In the genomic region with DNA sequence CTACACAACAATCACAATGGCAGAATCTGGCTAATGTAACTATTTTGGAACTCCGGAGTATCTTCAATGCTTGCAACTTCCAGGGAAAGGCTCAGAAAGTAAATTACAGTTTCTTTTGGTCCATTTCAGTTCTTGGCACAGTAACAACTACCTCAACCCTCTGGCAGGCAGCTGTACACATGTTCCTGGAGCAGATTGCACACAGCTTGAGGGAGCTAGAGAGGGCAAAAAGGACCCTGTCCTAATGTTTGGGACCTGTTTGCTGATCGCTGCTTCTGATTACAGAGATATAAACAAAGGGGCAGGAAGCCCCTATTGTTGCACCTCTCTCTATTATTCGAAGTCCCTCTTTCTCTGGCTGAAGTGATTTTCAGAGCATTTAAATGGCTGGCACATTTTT, we compare ENCODE assay signal across 1 cellular context.
TF ChIP-seq lines count a peak whose summit lies in the region.

No MANE protein-coding gene starts in this region.

TF ChIP-seq in IMR-90, 13 proteins besides CTCF, POLR2A, EP300 and RAD21:
- TF ChIP-seq RCOR1 (IDR thresholded peaks at IDR 0.05; ENCODE audit: insufficient replicate concordance, low read length) (no peak), MAZ (IDR thresholded peaks at IDR 0.05; ENCODE audit: borderline replicate concordance, low read depth, low read length) (no peak), SMC3 (IDR thresholded peaks at IDR 0.05; ENCODE audit: low read depth, low read length) (no peak), ELK1 (IDR thresholded peaks at IDR 0.05; ENCODE audit: borderline replicate concordance, low read depth, low read length) (no peak), MAFK (IDR thresholded peaks at IDR 0.05; ENCODE audit: low read depth, low read length) (no peak), FOS (IDR thresholded peaks at IDR 0.05; ENCODE audit: low read depth, low read length) (no peak), CHD1 (IDR thresholded peaks at IDR 0.05; ENCODE audit: low read depth, low read length) (no peak), USF2 (IDR thresholded peaks at IDR 0.05; ENCODE audit: low read depth, low read length) (no peak)
